ENCODE assay signal across 21 cellular contexts in genomic region chr11:30889116-30889765, GRCh38.
A peak's percentile ranks its signal among the peaks of the same experiment; 100 is the strongest.
DNase-seq lines count a peak whose midpoint lies in the region; ATAC-seq and TF ChIP-seq lines count a peak whose summit lies in the region.
"Had no signal": no experiment of that assay in that cellular context is flagged by ENCODE, and none has a peak within 500 bp of the region (broad histone marks: within the 10 kb centered on the region; RNA-seq: fewer than 3 reads in every experiment).

No MANE protein-coding gene starts in this region.

- H3K4me1 Mint-ChIP-seq in stimulated activated naive B cell treated with anti-CD40 and anti-IgM and Interleukin-4, amounts not matched to agents 10 μg/mL and 1 μg/mL and 100 μg/mL, for 72 hours: no peaks in the 10 kb centered on the region
- H3K4me1 Mint-ChIP-seq: H9, memory B cell had no signal

- H3K4me3 ChIP-seq in epithelial cell of esophagus (ENCODE audit: low read length) (no peak overlapping the region), Karpas-422 (ENCODE audit: low read length) (no peak overlapping the region)
- H3K4me3 ChIP-seq: hepatocyte, sigmoid colon, thoracic aorta had no signal

- no peak for TF ChIP-seq CTCF in epithelial cell of esophagus (IDR thresholded peaks at IDR 0.05; ENCODE audit: insufficient read depth, low read depth, low read length, missing control alignments)

- H3K79me2 ChIP-seq in Karpas-422 (ENCODE audit: low read length): no peaks in the 10 kb centered on the region
- H3K79me2 ChIP-seq: hepatocyte had no signal

- H3K4me1 ChIP-seq in Karpas-422 (ENCODE audit: low read length): no peaks in the 10 kb centered on the region
- H3K4me1 ChIP-seq: sigmoid colon had no signal

- no peak overlapping the region for H3K27ac ChIP-seq in Karpas-422 (ENCODE audit: low read length)
- H3K27ac ChIP-seq: hepatocyte, sigmoid colon, thoracic aorta had no signal

- H3K36me3 Mint-ChIP-seq in stimulated activated naive B cell treated with anti-CD40 and anti-IgM and Interleukin-4, amounts not matched to agents 10 μg/mL and 1 μg/mL and 100 μg/mL, for 72 hours: no peaks in the 10 kb centered on the region
- H3K36me3 Mint-ChIP-seq: activated naive CD8-positive, alpha-beta T cell; memory B cell had no signal

- no peaks in the 10 kb centered on the region for H3K27me3 ChIP-seq in Karpas-422 (ENCODE audit: low read length)
- H3K27me3 ChIP-seq: hepatocyte, sigmoid colon had no signal

- H4K20me1 ChIP-seq in Karpas-422 (ENCODE audit: insufficient read depth, low read depth, low read length): no peaks in the 10 kb centered on the region

- H3K27ac Mint-ChIP-seq in stimulated activated naive B cell treated with anti-CD40 and anti-IgM and Interleukin-4, amounts not matched to agents 10 μg/mL and 1 μg/mL and 100 μg/mL, for 72 hours: no peak overlapping the region
- H3K27ac Mint-ChIP-seq: activated naive CD8-positive, alpha-beta T cell; activated T-cell treated with anti-CD3 and anti-CD28 coated beads, Interleukin-2, amount 50 U/mL, for 72 hours; CD4-positive, alpha-beta T cell; H9; memory B cell; nephron had no signal

- no peaks in the 10 kb centered on the region for H3K27me3 Mint-ChIP-seq in stimulated activated naive B cell treated with anti-CD40 and anti-IgM and Interleukin-4, amounts not matched to agents 10 μg/mL and 1 μg/mL and 100 μg/mL, for 72 hours
- H3K27me3 Mint-ChIP-seq: activated naive CD8-positive, alpha-beta T cell; CD4-positive, alpha-beta T cell; memory B cell had no signal

- no peaks in the 10 kb centered on the region for H3K9me3 Mint-ChIP-seq in stimulated activated naive B cell treated with anti-CD40 and anti-IgM and Interleukin-4, amounts not matched to agents 10 μg/mL and 1 μg/mL and 100 μg/mL, for 72 hours
- H3K9me3 Mint-ChIP-seq: activated T-cell treated with anti-CD3 and anti-CD28 coated beads, Interleukin-2, amount 50 U/mL, for 72 hours; H9; memory B cell; nephron had no signal

- H3K36me3 ChIP-seq in Karpas-422 (ENCODE audit: insufficient read depth, low read length): no peaks in the 10 kb centered on the region
- H3K36me3 ChIP-seq: sigmoid colon, thoracic aorta had no signal

- H3K4me2 ChIP-seq in Karpas-422 (ENCODE audit: low read depth, low read length, poor library complexity, severe bottlenecking): no peak overlapping the region
- H3K4me2 ChIP-seq: hepatocyte had no signal

- no peaks in the 10 kb centered on the region for H3K9me3 ChIP-seq in Karpas-422 (ENCODE audit: low read length)
- H3K9me3 ChIP-seq: sigmoid colon, thoracic aorta had no signal

- no peak overlapping the region for H3K9ac ChIP-seq in Karpas-422 (ENCODE audit: low read length)

- no peaks in the 10 kb centered on the region for H3K9me2 ChIP-seq in Karpas-422 (replicated peaks; ENCODE audit: insufficient read depth, low read length)

- H2AFZ ChIP-seq in Karpas-422 (ENCODE audit: low read length): no peak overlapping the region
- H2AFZ ChIP-seq: hepatocyte had no signal

- no peak for ATAC-seq in stimulated activated naive B cell treated with anti-CD40 and anti-IgM and Interleukin-4, amounts not matched to agents 10 μg/mL and 1 μg/mL and 100 μg/mL, for 72 hours (replicated peaks)
- no peak for ATAC-seq in GM18907 (IDR thresholded peaks at IDR 0.05; ENCODE audit: unreplicated experiment)
- ATAC-seq: activated T-cell treated with anti-CD3 and anti-CD28 coated beads, Interleukin-2, amount 50 U/mL, for 72 hours had no signal

- H3K4me3 Mint-ChIP-seq in stimulated activated naive B cell treated with anti-CD40 and anti-IgM and Interleukin-4, amounts not matched to agents 10 μg/mL and 1 μg/mL and 100 μg/mL, for 72 hours: no peak overlapping the region
- H3K4me3 Mint-ChIP-seq: activated naive CD8-positive, alpha-beta T cell; activated T-cell treated with anti-CD3 and anti-CD28 coated beads, Interleukin-2, amount 50 U/mL, for 72 hours; CD4-positive, alpha-beta T cell; H9; memory B cell; nephron had no signal

- DNase-seq in AG20443 (ENCODE audit: low spot score) (peak; percentile 33), NCI-H226 (peak; percentile 54), epithelial cell of esophagus (ENCODE audit: low read depth) (peak; percentile 26), myocyte (ENCODE audit: low read depth) (peak; percentile 46), Karpas-422 (no peak)
- DNase-seq in stimulated activated naive B cell treated with anti-CD40 and anti-IgM and Interleukin-4, amounts not matched to agents 10 μg/mL and 1 μg/mL and 100 μg/mL, for 72 hours: no peak
- DNase-seq in activated effector memory CD4-positive, alpha-beta T cell treated with anti-CD3 and anti-CD28 coated beads, Interleukin-2, amount 50 U/mL, for 16 hours: no peak
- DNase-seq: activated T-cell treated with anti-CD3 and anti-CD28 coated beads, Interleukin-2, amount 50 U/mL, for 72 hours; CD4-positive, alpha-beta T cell; DMS79; H9; NCI-H1105; sigmoid colon; stimulated activated CD4-positive, alpha-beta T cell treated with anti-CD3 and anti-CD28 coated beads, Interleukin-2, amount 100 ng/mL, for 24 hours; stimulated activated naive CD4-positive, alpha-beta T cell had no signal

Comparison
In these comparisons a context has a peak if more than half of its experiments do, and no peak if none do; other contexts are left out.
1. DNase-seq: peak in AG20443 (single experiment), NCI-H226 (single experiment), epithelial cell of esophagus (single experiment) and myocyte (single experiment); none in stimulated activated naive B cell treated with anti-CD40 and anti-IgM and Interleukin-4, amounts not matched to agents 10 μg/mL and 1 μg/mL and 100 μg/mL, for 72 hours (single experiment), Karpas-422 (single experiment) and activated effector memory CD4-positive, alpha-beta T cell treated with anti-CD3 and anti-CD28 coated beads, Interleukin-2, amount 50 U/mL, for 16 hours (single experiment).